Comparison of ENCODE assay signal across 13 cellular contexts in genomic region chr7:12357508-12357907, GRCh38. TPM values are rescaled to one million over a fixed set of nuclear protein-coding genes. Genes with fewer than 3 reads are reported as not detected.
DNase-seq lines count a peak whose midpoint lies in the region; ATAC-seq, FAIRE-seq and TF ChIP-seq lines count a peak whose summit lies in the region.
"Had no signal": no experiment of that assay in that cellular context is flagged by ENCODE, and none has a peak within 500 bp of the region (broad histone marks: within the 10 kb centered on the region; RNA-seq: fewer than 3 reads in every experiment).

No MANE protein-coding gene starts in this region.

- FAIRE-seq in kidney (lab: Jason Lieb, UNC) = no peak

- H3K4me3 ChIP-seq in kidney (ENCODE audit: low read length in 2 of 2) = no peak overlapping the region
- H3K4me3 ChIP-seq: GM23338, vagina had no signal

- ATAC-seq in GM18499 (IDR thresholded peaks at IDR 0.05; ENCODE audit: insufficient read depth, unreplicated experiment) (peak; percentile 73), GM19463 (IDR thresholded peaks at IDR 0.05; ENCODE audit: unreplicated experiment) (peak; percentile 92), HG02884 (IDR thresholded peaks at IDR 0.05; ENCODE audit: unreplicated experiment) (peak; percentile 81), HG03575 (IDR thresholded peaks at IDR 0.05; ENCODE audit: extremely low read depth, insufficient number of reproducible peaks, low FRiP score, unreplicated experiment) (peak; percentile 90), HG03045 (IDR thresholded peaks at IDR 0.05; ENCODE audit: unreplicated experiment) (no peak)
- ATAC-seq: GM23338; stimulated activated naive B cell treated with anti-CD40 and anti-IgM and Interleukin-4, amounts not matched to agents 10 μg/mL and 1 μg/mL and 100 μg/mL, for 72 hours had no signal

- no peak overlapping the region for H3K27ac ChIP-seq in kidney (ENCODE audit: low read depth in 2 of 2, low read length in 2 of 2)
- H3K27ac ChIP-seq: vagina had no signal

- H3K36me3 ChIP-seq in kidney (ENCODE audit: control insufficient read depth in 1 of 2, insufficient read depth in 2 of 2, low read length in 2 of 2) = no peaks in the 10 kb centered on the region
- H3K36me3 ChIP-seq: vagina had no signal

- H3K9me3 ChIP-seq in kidney (ENCODE audit: control insufficient read depth in 1 of 2, low read length in 2 of 2) = no peaks in the 10 kb centered on the region
- H3K9me3 ChIP-seq: vagina had no signal

- H3K4me1 ChIP-seq in kidney (ENCODE audit: control insufficient read depth in 1 of 2, insufficient read depth in 1 of 2, low read depth in 1 of 2, low read length in 2 of 2) = no peaks in the 10 kb centered on the region
- H3K4me1 ChIP-seq: vagina had no signal

- DNase-seq in kidney = no peak
- no peak for DNase-seq in stimulated activated CD4-positive, alpha-beta T cell treated with anti-CD3 and anti-CD28 coated beads, Interleukin-4, amount 100 ng/mL, for 4 hours
- no peak for DNase-seq in head of caudate nucleus
- DNase-seq: activated effector memory CD4-positive, alpha-beta T cell treated with Interleukin-2 at 50 U/mL for 16 hours; NCI-H524; stimulated activated naive B cell treated with anti-CD40 and anti-IgM and Interleukin-4, amounts not matched to agents 10 μg/mL and 1 μg/mL and 100 μg/mL, for 72 hours had no signal

- intact Hi-C loops in kidney (cut with DNase I) = no loop called here
- intact Hi-C loops in head of caudate nucleus (cut with DNase I) = no loop called here

- TF ChIP-seq CTCF in kidney (IDR thresholded peaks at IDR 0.05; ENCODE audit: borderline replicate concordance, extremely low read depth, insufficient read depth) = no peak

- H3K9ac ChIP-seq in kidney (ENCODE audit: low read length in 2 of 2) = no peak overlapping the region

RNA-seq across cellular contexts. Expression of gene VWDE, which starts 46.2 kb away (rescaled TPM):
- 1.5 TPM for total RNA-seq in kidney
- 0.69 TPM for polyA plus RNA-seq in kidney (ENCODE audit: insufficient read depth, low read depth, low replicate concordance)
